ENCODE assay signal across 27 cellular contexts in the genomic region with DNA sequence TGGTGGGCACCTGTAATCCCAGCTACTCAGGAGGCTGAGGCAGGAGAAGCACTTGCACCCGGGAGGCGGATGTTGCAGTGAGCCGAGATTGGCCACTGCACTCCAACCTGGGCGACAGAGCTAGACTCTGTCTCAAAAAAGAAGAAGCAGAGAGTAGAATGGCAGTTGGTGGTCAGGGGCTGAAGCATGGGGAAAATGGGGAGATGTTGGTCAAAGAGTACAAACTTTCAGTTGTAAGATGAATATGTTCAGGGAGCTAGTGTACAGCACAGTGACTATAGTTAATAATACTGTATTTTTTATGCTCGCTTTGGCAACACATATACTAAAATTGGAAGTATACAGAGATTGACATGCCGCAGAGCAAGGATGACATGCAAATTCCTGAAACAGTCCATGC. TPM values are rescaled to one million over a fixed set of nuclear protein-coding genes. Genes with fewer than 3 reads are reported as not detected.
A peak's percentile ranks its signal among the peaks of the same experiment; 100 is the strongest.
DNase-seq lines count a peak whose midpoint lies in the region; ATAC-seq and TF ChIP-seq lines count a peak whose summit lies in the region.
"Had no signal": no experiment of that assay in that cellular context is flagged by ENCODE, and none has a peak within 500 bp of the region (broad histone marks: within the 10 kb centered on the region; RNA-seq: fewer than 3 reads in every experiment).

No MANE protein-coding gene starts in this region.

- H2BK5ac ChIP-seq in trophoblast cell (ENCODE audit: low read depth, low read length, poor library complexity), result no peak overlapping the region

- H2BK12ac ChIP-seq in trophoblast cell (ENCODE audit: low read length), result no peak overlapping the region

- H3K36me3 Mint-ChIP-seq in activated T-cell treated with anti-CD3 and anti-CD28 coated beads, Interleukin-2, amount 50 U/mL, for 4 hours (ENCODE audit: insufficient read depth), result no peaks in the 10 kb centered on the region
- H3K36me3 Mint-ChIP-seq: CD14-positive monocyte had no signal

- H3K4ac ChIP-seq in trophoblast cell (ENCODE audit: low read depth, low read length), result no peak overlapping the region

- H3K79me2 ChIP-seq in SU-DHL-6 (ENCODE audit: insufficient read depth, low read length), result no peaks in the 10 kb centered on the region
- H3K79me2 ChIP-seq in trophoblast cell (ENCODE audit: control insufficient read depth, insufficient read depth, low read length, poor library complexity), result no peaks in the 10 kb centered on the region

- H3K9me2 ChIP-seq in SU-DHL-6 (replicated peaks; ENCODE audit: insufficient read depth, low read length), result no peaks in the 10 kb centered on the region
- H3K9me2 ChIP-seq: SK-N-SH had no signal

- no peak overlapping the region for H2BK120ac ChIP-seq in trophoblast cell (ENCODE audit: insufficient read depth, low read length, poor library complexity)

- H3K27me3 ChIP-seq in SU-DHL-6 (ENCODE audit: low read length) (no peaks in the 10 kb centered on the region), trophoblast cell (ENCODE audit: insufficient read depth, low read length) (no peaks in the 10 kb centered on the region)
- H3K27me3 ChIP-seq: BE2C had no signal

- H3K36me3 ChIP-seq in SU-DHL-6 (ENCODE audit: low read length) (no peaks in the 10 kb centered on the region), trophoblast cell (ENCODE audit: control insufficient read depth in 1 of 2, insufficient read depth in 2 of 2, low read length in 2 of 2) (no peaks in the 10 kb centered on the region)
- H3K36me3 ChIP-seq: BE2C, HAP-1 had no signal

- H3K9me3 ChIP-seq in SU-DHL-6 (ENCODE audit: insufficient read depth, low read length) (no peaks in the 10 kb centered on the region), trophoblast cell (ENCODE audit: insufficient read depth, low read depth, low read length) (no peaks in the 10 kb centered on the region)
- H3K9me3 ChIP-seq: BE2C, HAP-1, SK-N-SH had no signal

- no peak overlapping the region for H3K14ac ChIP-seq in trophoblast cell (ENCODE audit: low read length)

- no peak overlapping the region for H3K18ac ChIP-seq in trophoblast cell (ENCODE audit: low read length)

- H3K27ac ChIP-seq in SU-DHL-6 (ENCODE audit: low read depth, low read length) (peak overlapping the region; percentile 74), trophoblast cell (ENCODE audit: low read depth, low read length) (no peak overlapping the region)
- H3K27ac ChIP-seq: HL-60 had no signal

- H4K12ac ChIP-seq in trophoblast cell (ENCODE audit: low read depth, low read length), result no peak overlapping the region

- no CpG with 5 or more reads among the region's 6 CpGs for WGBS in trophoblast cell (ENCODE audit: extremely low coverage, insufficient coverage, insufficient read length)

- TF ChIP-seq CTCF in SU-DHL-6 (IDR thresholded peaks at IDR 0.05; ENCODE audit: insufficient read depth, low read length, poor library complexity, severe bottlenecking), result no peak

- H2AFZ ChIP-seq in SU-DHL-6 (ENCODE audit: low read depth, low read length, severe bottlenecking) (peak overlapping the region; percentile 43), trophoblast cell (ENCODE audit: insufficient read depth, low read length, poor library complexity) (no peak overlapping the region)

- H3K4me1 Mint-ChIP-seq in activated T-cell treated with anti-CD3 and anti-CD28 coated beads, Interleukin-2, amount 50 U/mL, for 4 hours (ENCODE audit: low read depth), result no peaks in the 10 kb centered on the region
- H3K4me1 Mint-ChIP-seq: CD14-positive monocyte; CD8-positive, alpha-beta memory T cell had no signal

- H3K9ac ChIP-seq in SU-DHL-6 (ENCODE audit: low read length) (0 out of 2 replicates have a peak overlapping the region, but pooled peaks have one; percentile 23), trophoblast cell (ENCODE audit: low read length) (no peak overlapping the region)
- H3K9ac ChIP-seq: SK-N-SH had no signal

- peaks cover 0 to 5% of the 10 kb centered on the region in 2 experiments for H3K4me1 ChIP-seq in trophoblast cell (ENCODE audit: control insufficient read depth in 1 of 2, insufficient read depth in 2 of 2, low read length in 2 of 2)
- H3K4me1 ChIP-seq: BE2C had no signal

- no peak overlapping the region for H3K4me3 Mint-ChIP-seq in activated T-cell treated with anti-CD3 and anti-CD28 coated beads, Interleukin-2, amount 50 U/mL, for 4 hours
- H3K4me3 Mint-ChIP-seq: CD14-positive monocyte; CD8-positive, alpha-beta memory T cell; HFFc6 had no signal

- ATAC-seq in activated T-cell treated with anti-CD3 and anti-CD28 coated beads, Interleukin-2, amount 50 U/mL, for 4 hours, result no peak
- ATAC-seq in GM21576 (IDR thresholded peaks at IDR 0.05; ENCODE audit: unreplicated experiment), result no peak

- peaks cover 3% of the 10 kb centered on the region for H3K79me1 ChIP-seq in trophoblast cell (ENCODE audit: low read length)

- no peak overlapping the region for H2AK5ac ChIP-seq in trophoblast cell (ENCODE audit: low read length)

- H3K4me3 ChIP-seq in SU-DHL-6 (ENCODE audit: insufficient read depth, low read length, poor library complexity, severe bottlenecking) (no peak overlapping the region), trophoblast cell (ENCODE audit: low read depth, low read length) (no peak overlapping the region)
- H3K4me3 ChIP-seq: HAP-1 had no signal

- H3K27me3 Mint-ChIP-seq in activated T-cell treated with anti-CD3 and anti-CD28 coated beads, Interleukin-2, amount 50 U/mL, for 4 hours (ENCODE audit: low read depth), result no peaks in the 10 kb centered on the region
- H3K27me3 Mint-ChIP-seq: CD8-positive, alpha-beta memory T cell; IgD-negative memory B cell had no signal

- H3K23ac ChIP-seq in trophoblast cell (ENCODE audit: low read length), result no peak overlapping the region

- DNase-seq in NOMO-1 treated with DMSO at 0.1 percent for 48 hours (lab: John Stamatoyannopoulos, UW; ENCODE audit: unreplicated experiment), result peak; percentile 10
- no peak for DNase-seq in NOMO-1 (lab: John Stamatoyannopoulos, UW; ENCODE audit: unreplicated experiment in 2 of 2)
- DNase-seq in trophoblast cell, result no peak
- no peak for DNase-seq in activated T-cell treated with anti-CD3 and anti-CD28 coated beads, Interleukin-2, amount 50 U/mL, for 4 hours
- DNase-seq in NCI-H1417 treated with DMSO at 0.1 percent for 48 hours (lab: John Stamatoyannopoulos, UW), result no peak
- DNase-seq: 8988T; ACHN; BE2C; CD8-positive, alpha-beta memory T cell; DMS 273 treated with DMSO at 0.1 percent for 48 hours; DMS79 treated with DMSO at 0.1 percent for 48 hours; GOT3; HFFc6; NCI-H1105; NCI-H2029; NCI-H446 treated with DMSO at 0.1 percent for 48 hours; NCI-H526; NCI-H82; NK-92 treated with Interleukin-12 subunit alpha and Interleukin-12 subunit beta, amount 100 ng/mL, for 24 hours; OCI-M1; SK-N-SH had no signal

- peaks cover 2% of the 10 kb centered on the region; the same call in 1 of the 2 replicates for H3F3A ChIP-seq in SU-DHL-6 (ENCODE audit: insufficient read depth)

- H4K8ac ChIP-seq in trophoblast cell (ENCODE audit: low read depth, low read length), result no peak overlapping the region

- H4K20me1 ChIP-seq in SU-DHL-6 (ENCODE audit: low read depth, low read length), result no peaks in the 10 kb centered on the region

- no peaks in the 10 kb centered on the region for H3K9me3 Mint-ChIP-seq in activated T-cell treated with anti-CD3 and anti-CD28 coated beads, Interleukin-2, amount 50 U/mL, for 4 hours
- H3K9me3 Mint-ChIP-seq: HFFc6 had no signal

- peak overlapping the region; percentile 24 for H4K91ac ChIP-seq in trophoblast cell (ENCODE audit: low read depth, low read length)

- H3K4me2 ChIP-seq in SU-DHL-6 (ENCODE audit: low read depth, low read length, poor library complexity, severe bottlenecking) (peak overlapping the region; percentile 42), trophoblast cell (ENCODE audit: low read length) (no peak overlapping the region)
- H3K4me2 ChIP-seq: SK-N-SH had no signal

RNA-seq across cellular contexts. Expression of a gene that starts 41.5 kb away (rescaled TPM):
- 80.3 and 81.7 TPM in 2 replicates for polyA plus RNA-seq in trophoblast cell (2013)
- 100 to 1,000 TPM; 186 to 195 (median 191) TPM for total RNA-seq in activated T-cell treated with anti-CD3 and anti-CD28 coated beads, Interleukin-2, amount 50 U/mL, for 4 hours

RNA-seq across cellular contexts. Expression of a gene that starts 53.9 kb away (rescaled TPM):
- polyA plus RNA-seq in trophoblast cell (2013), result 22.2 and 22.4 TPM in 2 replicates
- total RNA-seq in activated T-cell treated with anti-CD3 and anti-CD28 coated beads, Interleukin-2, amount 50 U/mL, for 4 hours, result 10 to 100 TPM; 66.3 to 72.2 (median 71.6) TPM
